11 cellular contexts compared by ENCODE assay signal in genomic region chr2:177256695-177257094, GRCh38. TPM values are rescaled to one million over a fixed set of nuclear protein-coding genes. Genes with fewer than 3 reads are reported as not detected.
DNase-seq lines count a peak whose midpoint lies in the region; TF ChIP-seq lines count a peak whose summit lies in the region.
"Had no signal": no experiment of that assay in that cellular context is flagged by ENCODE, and none has a peak within 500 bp of the region (broad histone marks: within the 10 kb centered on the region; RNA-seq: fewer than 3 reads in every experiment).

No MANE protein-coding gene starts in this region.

- 75% methylated on average over 3 of the region's 3 CpGs for WGBS in hepatocyte (ENCODE audit: low lambda C conversion rate, missing lambda C conversion rate)
- WGBS in smooth muscle cell (ENCODE audit: low lambda C conversion rate), result 81% methylated on average over 3 of the region's 3 CpGs

- peaks cover 0 to 1% (median 0%) of the 10 kb centered on the region in 5 donors for H3K9me3 Mint-ChIP-seq in CD8-positive, alpha-beta memory T cell

- H3K79me2 ChIP-seq in Loucy (ENCODE audit: insufficient read depth, low read length), result peaks cover 100% of the 10 kb centered on the region
- H3K79me2 ChIP-seq in hepatocyte, result peaks cover 100% of the 10 kb centered on the region
- H3K79me2 ChIP-seq in smooth muscle cell (ENCODE audit: low read depth), result peaks cover 100% of the 10 kb centered on the region

- TF ChIP-seq CTCF in Loucy (conservative IDR thresholded peaks at IDR 0.05; ENCODE audit: low read length), result no peak
- TF ChIP-seq CTCF in hepatocyte (IDR thresholded peaks at IDR 0.05; ENCODE audit: poor library complexity), result no peak
- no peak for TF ChIP-seq CTCF in smooth muscle cell (IDR thresholded peaks at IDR 0.05; ENCODE audit: borderline replicate concordance, insufficient read depth, poor library complexity, severe bottlenecking)

- no peak overlapping the region for H2AFZ ChIP-seq in Loucy (ENCODE audit: low read length)
- H2AFZ ChIP-seq in hepatocyte, result no peak overlapping the region
- no peak overlapping the region for H2AFZ ChIP-seq in smooth muscle cell (ENCODE audit: low read depth)

- CTCF ChIA-PET in CD8-positive, alpha-beta memory T cell (lab: Charles Lee), result interaction anchor here (1.5 to 1.6 kb wide), 2 partner anchors 17 to 23 kb away, joined by 3 read pairs; no protein-coding TSS in a partner anchor

- peaks cover 2 to 54% (median 6%) of the 10 kb centered on the region in 3 donors for H3K36me3 Mint-ChIP-seq in CD8-positive, alpha-beta memory T cell

- peaks cover 0 to 2% of the 10 kb centered on the region in 2 donors for H3K27me3 Mint-ChIP-seq in CD8-positive, alpha-beta memory T cell
- H3K27me3 Mint-ChIP-seq: stimulated activated memory B cell treated with anti-CD40 and anti-IgM and Interleukin-4, amounts not matched to agents 10 μg/mL and 1 μg/mL and 100 μg/mL, for 72 hours had no signal

- no peak overlapping the region for H3K27ac ChIP-seq in CD8-positive, alpha-beta memory T cell (ENCODE audit: low read depth, low read length)
- H3K27ac ChIP-seq in hepatocyte (peak overlapping the region; percentile 37), smooth muscle cell (ENCODE audit: low read depth) (peak overlapping the region; percentile 0)

- no peak overlapping the region for H3K9ac ChIP-seq in Loucy (ENCODE audit: low read depth, low read length, poor library complexity, severe bottlenecking)
- H3K9ac ChIP-seq in smooth muscle cell (ENCODE audit: low read depth), result no peak overlapping the region

- H3K4me1 ChIP-seq in CD8-positive, alpha-beta memory T cell (ENCODE audit: insufficient read depth, low read length), result peaks cover 93% of the 10 kb centered on the region
- H3K4me1 ChIP-seq in Loucy (ENCODE audit: insufficient read depth, low read length, poor library complexity, severe bottlenecking) (peaks cover 32% of the 10 kb centered on the region), hepatocyte (ENCODE audit: insufficient read depth) (peaks cover 83% of the 10 kb centered on the region), smooth muscle cell (ENCODE audit: low read depth) (peaks cover 12% of the 10 kb centered on the region)

- peaks cover 81% of the 10 kb centered on the region for H4K20me1 ChIP-seq in Loucy (ENCODE audit: insufficient read depth, low read length, poor library complexity, severe bottlenecking)
- peaks cover 100% of the 10 kb centered on the region for H4K20me1 ChIP-seq in hepatocyte (ENCODE audit: insufficient read depth, poor library complexity, severe bottlenecking)
- peaks cover 100% of the 10 kb centered on the region for H4K20me1 ChIP-seq in smooth muscle cell (ENCODE audit: low read depth)

- no peaks in the 10 kb centered on the region for H3K27me3 ChIP-seq in CD8-positive, alpha-beta memory T cell (ENCODE audit: insufficient read depth, low read length, poor library complexity, severe bottlenecking)
- H3K27me3 ChIP-seq in Loucy (ENCODE audit: insufficient read depth, low read length, poor library complexity, severe bottlenecking) (no peaks in the 10 kb centered on the region), hepatocyte (no peaks in the 10 kb centered on the region), smooth muscle cell (ENCODE audit: low read depth) (no peaks in the 10 kb centered on the region)

- peak overlapping the region; percentile 21 for H3K4me2 ChIP-seq in Loucy (ENCODE audit: low read depth, low read length, poor library complexity, severe bottlenecking)
- peak overlapping the region; percentile 48 for H3K4me2 ChIP-seq in hepatocyte
- peak overlapping the region; percentile 30 for H3K4me2 ChIP-seq in smooth muscle cell

- no peaks in the 10 kb centered on the region for H3K36me3 ChIP-seq in CD8-positive, alpha-beta memory T cell (ENCODE audit: insufficient read depth, low read length)
- H3K36me3 ChIP-seq in Loucy (ENCODE audit: insufficient read depth, low read length), result peaks cover 4% of the 10 kb centered on the region; the same call in 1 of the 2 replicates
- no peaks in the 10 kb centered on the region for H3K36me3 ChIP-seq in hepatocyte (replicated peaks; ENCODE audit: insufficient read depth, low read depth)
- H3K36me3 ChIP-seq in smooth muscle cell (ENCODE audit: low read depth), result no peaks in the 10 kb centered on the region

- no peak overlapping the region for H3K4me3 ChIP-seq in CD8-positive, alpha-beta memory T cell (ENCODE audit: low read length)
- H3K4me3 ChIP-seq in Loucy (ENCODE audit: low read length, poor library complexity, severe bottlenecking) (no peak overlapping the region), hepatocyte (no peak overlapping the region), smooth muscle cell (no peak overlapping the region)

- peaks cover 89 to 99% (median 99%) of the 10 kb centered on the region in 3 donors for H3K4me1 Mint-ChIP-seq in CD8-positive, alpha-beta memory T cell

- POLR2A ChIA-PET in CD8-positive, alpha-beta memory T cell (lab: Charles Lee), result interaction anchor here (1.0 kb wide), 1 partner anchor 31 kb away, joined by 6 read pairs; no protein-coding TSS in a partner anchor

- no peaks in the 10 kb centered on the region for H3K9me2 ChIP-seq in Loucy (replicated peaks; ENCODE audit: low read depth, low read length)
- no peaks in the 10 kb centered on the region for H3K9me2 ChIP-seq in hepatocyte (replicated peaks; ENCODE audit: insufficient read depth)

- H3F3A ChIP-seq in Loucy (ENCODE audit: low read depth), result no peaks in the 10 kb centered on the region
- H3F3A ChIP-seq in smooth muscle cell (ENCODE audit: low read depth), result peaks cover 6% of the 10 kb centered on the region

- DNase-seq in CD8-positive, alpha-beta memory T cell, result no peak
- no peak for DNase-seq in hepatocyte (ENCODE audit: low spot score)
- DNase-seq in smooth muscle cell (lab: John Stamatoyannopoulos, UW; ENCODE audit: unreplicated experiment), result no peak
- DNase-seq in DMS53 (lab: John Stamatoyannopoulos, UW), result no peak
- DNase-seq in NCI-H2081 (lab: John Stamatoyannopoulos, UW), result no peak
- DNase-seq in NCI-H1417 (lab: John Stamatoyannopoulos, UW), result no peak
- DNase-seq: aorta; effector CD4-positive, alpha-beta T cell; nucleus accumbens had no signal

- peak overlapping the region in 7 of 8 donors; percentile 45 to 78 (median 59) for H3K27ac Mint-ChIP-seq in CD8-positive, alpha-beta memory T cell
- H3K27ac Mint-ChIP-seq: stimulated activated memory B cell treated with anti-CD40 and anti-IgM and Interleukin-4, amounts not matched to agents 10 μg/mL and 1 μg/mL and 100 μg/mL, for 72 hours had no signal

- no peaks in the 10 kb centered on the region for H3K9me3 ChIP-seq in CD8-positive, alpha-beta memory T cell (ENCODE audit: low read length)
- H3K9me3 ChIP-seq in Loucy (ENCODE audit: insufficient read depth, low read depth, low read length), result no peaks in the 10 kb centered on the region
- no peaks in the 10 kb centered on the region for H3K9me3 ChIP-seq in hepatocyte (ENCODE audit: low read depth)
- H3K9me3 ChIP-seq in smooth muscle cell (replicated peaks; ENCODE audit: low read depth), result no peaks in the 10 kb centered on the region

- H3K4me3 Mint-ChIP-seq in CD8-positive, alpha-beta memory T cell, result peak overlapping the region in 6 of 7 donors; percentile 5 to 47 (median 26)
- H3K4me3 Mint-ChIP-seq: stimulated activated memory B cell treated with anti-CD40 and anti-IgM and Interleukin-4, amounts not matched to agents 10 μg/mL and 1 μg/mL and 100 μg/mL, for 72 hours had no signal

RNA-seq across cellular contexts. Expression of gene NFE2L2, which starts 7.8 kb away (rescaled TPM):
- total RNA-seq in CD8-positive, alpha-beta memory T cell, result 10 to 100 TPM; 58.0 to 63.0 TPM
- 47.7 TPM for polyA plus RNA-seq in CD8-positive, alpha-beta memory T cell
- total RNA-seq in hepatocyte, result 88.3 and 112 TPM in 2 replicates
- polyA plus RNA-seq in hepatocyte, result 87.3 and 90.2 TPM in 2 replicates
- total RNA-seq in smooth muscle cell, result 110 and 118 TPM in 2 replicates
- 64.4 and 68.9 TPM in 2 replicates for polyA plus RNA-seq in smooth muscle cell

RNA-seq across cellular contexts. Expression of gene HNRNPA3, which starts 44.1 kb away (rescaled TPM):
- total RNA-seq in CD8-positive, alpha-beta memory T cell, result 100 to 1,000 TPM; 203 to 216 TPM
- polyA plus RNA-seq in CD8-positive, alpha-beta memory T cell, result 58.3 TPM
- total RNA-seq in hepatocyte, result 54.9 and 56.1 TPM in 2 replicates
- 48.5 and 59.5 TPM in 2 replicates for polyA plus RNA-seq in hepatocyte
- 55.8 and 58.5 TPM in 2 replicates for total RNA-seq in smooth muscle cell
- 40.3 and 59.6 TPM in 2 replicates for polyA plus RNA-seq in smooth muscle cell
